ENCODE assay signal across 1 cellular context in genomic region chr3:170690133-170690981, GRCh38.
A peak's percentile ranks its signal among the peaks of the same experiment; 100 is the strongest.
TF ChIP-seq lines count a peak whose summit lies in the region.

No MANE protein-coding gene starts in this region.

TF ChIP-seq in K562, 482 proteins besides CTCF, POLR2A, EP300 and RAD21 (continued from another document and continues in another):
- TF ChIP-seq ZNF318 (IDR thresholded peaks at IDR 0.05; ENCODE audit: borderline replicate concordance in 1 of 2, low read depth in 1 of 2) (no peak), YY1 (IDR thresholded peaks at IDR 0.05; ENCODE audit: borderline replicate concordance in 1 of 3, control insufficient read depth in 1 of 3, extremely low read depth in 1 of 3, insufficient read depth in 3 of 3, insufficient read length in 1 of 3, insufficient replicate concordance in 2 of 3, low read depth in 1 of 3, low read length in 2 of 3) (peak in 1 of 3 experiments; percentile 41), HOMEZ (CRISPR knock-in tag; IDR thresholded peaks at IDR 0.05) (no peak), MAFK (IDR thresholded peaks at IDR 0.05; ENCODE audit: low read length) (no peak), KDM5B (IDR thresholded peaks at IDR 0.05; ENCODE audit: insufficient replicate concordance, low read depth, low read length) (no peak), ZNF57 (CRISPR knock-in tag; IDR thresholded peaks at IDR 0.05) (no peak), ZNF592 (IDR thresholded peaks at IDR 0.05) (peak; percentile 71), ESRRB (CRISPR knock-in tag; IDR thresholded peaks at IDR 0.05; ENCODE audit: borderline replicate concordance) (no peak), DEAF1 (CRISPR knock-in tag; IDR thresholded peaks at IDR 0.05) (peak; percentile 92), SMC3 (conservative IDR thresholded peaks at IDR 0.05; ENCODE audit: insufficient read depth, low read depth, low read length) (peak; percentile 92), E2F5 (CRISPR knock-in tag; IDR thresholded peaks at IDR 0.05) (no peak), ETV5 (CRISPR knock-in tag; IDR thresholded peaks at IDR 0.05; ENCODE audit: low read depth) (peak; percentile 36; the same call in 1 of the 2 replicates), TCF15 (CRISPR knock-in tag; IDR thresholded peaks at IDR 0.05) (no peak), SMAD1 (IDR thresholded peaks at IDR 0.05; ENCODE audit: low read depth, low read length, partially characterized antibody) (no peak), PBX2 (CRISPR knock-in tag; IDR thresholded peaks at IDR 0.05; ENCODE audit: low read depth) (no peak), PBX2 (tag; conservative IDR thresholded peaks at IDR 0.05; ENCODE audit: low read depth) (no peak), ZFX (CRISPR knock-in tag; IDR thresholded peaks at IDR 0.05) (peak; percentile 68), MXI1 (IDR thresholded peaks at IDR 0.05; ENCODE audit: low read depth, low read length) (no peak), KLF16 (IDR thresholded peaks at IDR 0.05) (0 out of 2 replicates have a peak, but pooled peaks have one; percentile 24), E2F8 (IDR thresholded peaks at IDR 0.05; ENCODE audit: low read depth, partially characterized antibody) (no peak), SNIP1 (IDR thresholded peaks at IDR 0.05; ENCODE audit: low read depth) (no peak), OTX1 (CRISPR knock-in tag; IDR thresholded peaks at IDR 0.05) (0 out of 2 replicates have a peak, but pooled peaks have one; percentile 24), NBN (IDR thresholded peaks at IDR 0.05; ENCODE audit: low read depth) (0 out of 2 replicates have a peak, but pooled peaks have one; percentile 31), NONO (IDR thresholded peaks at IDR 0.05; ENCODE audit: low read depth in 2 of 2, low read length in 1 of 2) (no peak), SMARCB1 (IDR thresholded peaks at IDR 0.05; ENCODE audit: insufficient read length, low read depth) (no peak), DMBX1 (CRISPR knock-in tag; IDR thresholded peaks at IDR 0.05; ENCODE audit: borderline replicate concordance) (peak; percentile 34; the same call in 1 of the 2 replicates), VEZF1 (CRISPR knock-in tag; IDR thresholded peaks at IDR 0.05) (peak; percentile 23; the same call in 1 of the 2 replicates), MCM2 (IDR thresholded peaks at IDR 0.05; ENCODE audit: low read depth) (no peak)
